In genomic region chr6:49530141-49530775, GRCh38 we compare ENCODE assay signal across 16 cellular contexts. TPM values are rescaled to one million over a fixed set of nuclear protein-coding genes. Genes with fewer than 3 reads are reported as not detected.
DNase-seq lines count a peak whose midpoint lies in the region; ATAC-seq and TF ChIP-seq lines count a peak whose summit lies in the region.
"Had no signal": no experiment of that assay in that cellular context is flagged by ENCODE, and none has a peak within 500 bp of the region (broad histone marks: within the 10 kb centered on the region; RNA-seq: fewer than 3 reads in every experiment).

No MANE protein-coding gene starts in this region.

- no peak overlapping the region for H3K27ac Mint-ChIP-seq in activated naive CD8-positive, alpha-beta T cell treated with anti-CD3 and anti-CD28 coated beads, Interleukin-2, amount 50 U/mL, for 24 hours
- H3K27ac Mint-ChIP-seq in activated naive CD8-positive, alpha-beta T cell treated with anti-CD3 and anti-CD28 coated beads for 36 hours = no peak overlapping the region
- H3K27ac Mint-ChIP-seq in WTC11 = no peak overlapping the region
- H3K27ac Mint-ChIP-seq: CD8-positive, alpha-beta memory T cell had no signal

- ATAC-seq in activated naive CD8-positive, alpha-beta T cell treated with anti-CD3 and anti-CD28 coated beads, Interleukin-2, amount 50 U/mL, for 24 hours = peak; percentile 66
- ATAC-seq in WTC11 = peak; percentile 43; the same call in 1 of the 2 replicates
- peak; percentile 82 for ATAC-seq in foreskin keratinocyte

- peaks cover 9% of the 10 kb centered on the region for H3K27me3 Mint-ChIP-seq in activated naive CD8-positive, alpha-beta T cell treated with anti-CD3 and anti-CD28 coated beads, Interleukin-2, amount 50 U/mL, for 24 hours
- peaks cover 15% of the 10 kb centered on the region for H3K27me3 Mint-ChIP-seq in activated naive CD8-positive, alpha-beta T cell treated with anti-CD3 and anti-CD28 coated beads for 36 hours
- no peaks in the 10 kb centered on the region for H3K27me3 Mint-ChIP-seq in WTC11 (ENCODE audit: low read depth)

- H3K27me3 ChIP-seq in foreskin keratinocyte = no peaks in the 10 kb centered on the region
- H3K27me3 ChIP-seq: BLaER1 had no signal

- no peaks in the 10 kb centered on the region for H3K4me1 Mint-ChIP-seq in activated naive CD8-positive, alpha-beta T cell treated with anti-CD3 and anti-CD28 coated beads, Interleukin-2, amount 50 U/mL, for 24 hours
- H3K4me1 Mint-ChIP-seq in activated naive CD8-positive, alpha-beta T cell treated with anti-CD3 and anti-CD28 coated beads for 36 hours = no peaks in the 10 kb centered on the region
- peaks cover 11% of the 10 kb centered on the region for H3K4me1 Mint-ChIP-seq in WTC11

- POLR2A ChIA-PET in WTC11 (lab: Charles Lee) (no interaction called here), HEK293T (lab: Yijun Ruan, JAX) (no interaction called here)

- TF ChIP-seq CTCF in WTC11 (IDR thresholded peaks at IDR 0.05) = no peak
- no peak for TF ChIP-seq CTCF in foreskin keratinocyte (conservative IDR thresholded peaks at IDR 0.05)

- no peaks in the 10 kb centered on the region for H3K36me3 Mint-ChIP-seq in activated naive CD8-positive, alpha-beta T cell treated with anti-CD3 and anti-CD28 coated beads, Interleukin-2, amount 50 U/mL, for 24 hours (ENCODE audit: low read depth)
- H3K36me3 Mint-ChIP-seq in activated naive CD8-positive, alpha-beta T cell treated with anti-CD3 and anti-CD28 coated beads for 36 hours = no peaks in the 10 kb centered on the region
- H3K36me3 Mint-ChIP-seq in WTC11 = no peaks in the 10 kb centered on the region
- H3K36me3 Mint-ChIP-seq: CD8-positive, alpha-beta memory T cell had no signal

- H3K4me3 Mint-ChIP-seq in activated naive CD8-positive, alpha-beta T cell treated with anti-CD3 and anti-CD28 coated beads, Interleukin-2, amount 50 U/mL, for 24 hours = no peak overlapping the region
- H3K4me3 Mint-ChIP-seq in activated naive CD8-positive, alpha-beta T cell treated with anti-CD3 and anti-CD28 coated beads for 36 hours = no peak overlapping the region
- no peak overlapping the region for H3K4me3 Mint-ChIP-seq in WTC11
- H3K4me3 Mint-ChIP-seq: CD8-positive, alpha-beta memory T cell had no signal

- H3K4me1 ChIP-seq in foreskin keratinocyte = peaks cover 6% of the 10 kb centered on the region
- H3K4me1 ChIP-seq: BLaER1, Caco-2 had no signal

- no peak for DNase-seq in activated naive CD8-positive, alpha-beta T cell treated with anti-CD3 and anti-CD28 coated beads, Interleukin-2, amount 50 U/mL, for 24 hours
- no peak for DNase-seq in activated naive CD8-positive, alpha-beta T cell treated with anti-CD3 and anti-CD28 coated beads for 36 hours
- peak; percentile 60 for DNase-seq in NCI-H69 (lab: John Stamatoyannopoulos, UW)
- DNase-seq in WTC11 (ENCODE audit: low spot score) = no peak
- peak in 1 of 2 donors; percentile 54 for DNase-seq in foreskin keratinocyte
- no peak for DNase-seq in activated naive CD4-positive, alpha-beta T cell (lab: John Stamatoyannopoulos, UW)
- DNase-seq in NK-92 treated with Interleukin-12 subunit alpha and Interleukin-12 subunit beta, amount 100 ng/mL, for 24 hours (lab: John Stamatoyannopoulos, UW) = no peak
- DNase-seq in HEK293T (ENCODE audit: extremely low spot score) = no peak
- DNase-seq: AML-193; Caco-2; CD8-positive, alpha-beta memory T cell; DND-41; GF-D8; H7 had no signal

- no peak overlapping the region for H3K27ac ChIP-seq in foreskin keratinocyte
- H3K27ac ChIP-seq: 22Rv1, BLaER1 had no signal

- CTCF ChIA-PET in WTC11 (lab: Charles Lee) = interaction anchor here (3.9 kb wide), 1 partner anchor 77 kb away, joined by 33 read pairs; no protein-coding TSS in a partner anchor
- CTCF ChIA-PET in HEK293T (lab: Yijun Ruan, JAX) = interaction anchor here (0.8 kb wide), 1 partner anchor 78 kb away, joined by 3 read pairs; no protein-coding TSS in a partner anchor

- H3K9me3 Mint-ChIP-seq in activated naive CD8-positive, alpha-beta T cell treated with anti-CD3 and anti-CD28 coated beads, Interleukin-2, amount 50 U/mL, for 24 hours = no peaks in the 10 kb centered on the region
- H3K9me3 Mint-ChIP-seq in activated naive CD8-positive, alpha-beta T cell treated with anti-CD3 and anti-CD28 coated beads for 36 hours = no peaks in the 10 kb centered on the region
- peaks cover 6% of the 10 kb centered on the region; the same call in 1 of the 2 replicates for H3K9me3 Mint-ChIP-seq in WTC11

TF ChIP-seq in WTC11, 78 proteins besides CTCF, POLR2A, EP300 and RAD21 (continues in another document):
- TF ChIP-seq ZBTB21 (CRISPR knock-in tag; IDR thresholded peaks at IDR 0.05; ENCODE audit: borderline replicate concordance) (no peak), USF1 (CRISPR knock-in tag; IDR thresholded peaks at IDR 0.05) (no peak), NFE2L1 (CRISPR knock-in tag; IDR thresholded peaks at IDR 0.05) (no peak), FOXP4 (CRISPR knock-in tag; IDR thresholded peaks at IDR 0.05) (no peak), CBFB (CRISPR knock-in tag; IDR thresholded peaks at IDR 0.05; ENCODE audit: low read depth) (no peak), SP1 (CRISPR knock-in tag; conservative IDR thresholded peaks at IDR 0.05) (no peak), ATF1 (CRISPR knock-in tag; IDR thresholded peaks at IDR 0.05) (no peak), TEAD4 (CRISPR knock-in tag; IDR thresholded peaks at IDR 0.05) (no peak)

TF ChIP-seq in HEK293T, 16 proteins besides CTCF, POLR2A, EP300 and RAD21:
- TF ChIP-seq ELF4 (IDR thresholded peaks at IDR 0.05) (no peak), FOXA1 (IDR thresholded peaks at IDR 0.05) (no peak), SUZ12 (IDR thresholded peaks at IDR 0.05) (no peak), NFRKB (IDR thresholded peaks at IDR 0.05) (no peak), FOXM1 (IDR thresholded peaks at IDR 0.05; ENCODE audit: borderline replicate concordance) (no peak), BHLHE40 (IDR thresholded peaks at IDR 0.05; ENCODE audit: borderline replicate concordance) (no peak), LEF1 (IDR thresholded peaks at IDR 0.05; ENCODE audit: borderline replicate concordance) (no peak), HDGF (IDR thresholded peaks at IDR 0.05; ENCODE audit: borderline replicate concordance) (no peak), CTBP1 (IDR thresholded peaks at IDR 0.05; ENCODE audit: borderline replicate concordance) (no peak), SP1 (IDR thresholded peaks at IDR 0.05) (no peak), L3MBTL2 (conservative IDR thresholded peaks at IDR 0.05) (no peak), ARNT (IDR thresholded peaks at IDR 0.05) (no peak), FOXK2 (IDR thresholded peaks at IDR 0.05) (no peak), TARDBP (IDR thresholded peaks at IDR 0.05) (no peak), ZNF384 (IDR thresholded peaks at IDR 0.05) (no peak)
- TF ChIP-seq, protein P1, sequence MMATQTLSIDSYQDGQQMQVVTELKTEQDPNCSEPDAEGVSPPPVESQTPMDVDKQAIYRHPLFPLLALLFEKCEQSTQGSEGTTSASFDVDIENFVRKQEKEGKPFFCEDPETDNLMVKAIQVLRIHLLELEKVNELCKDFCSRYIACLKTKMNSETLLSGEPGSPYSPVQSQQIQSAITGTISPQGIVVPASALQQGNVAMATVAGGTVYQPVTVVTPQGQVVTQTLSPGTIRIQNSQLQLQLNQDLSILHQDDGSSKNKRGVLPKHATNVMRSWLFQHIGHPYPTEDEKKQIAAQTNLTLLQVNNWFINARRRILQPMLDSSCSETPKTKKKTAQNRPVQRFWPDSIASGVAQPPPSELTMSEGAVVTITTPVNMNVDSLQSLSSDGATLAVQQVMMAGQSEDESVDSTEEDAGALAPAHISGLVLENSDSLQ (IDR thresholded peaks at IDR 0.05) = no peak
TF ChIP-seq in HEK293T: peak in this region for 0.

RNA-seq across cellular contexts. Expression of gene C6orf141, which starts 20.2 kb away (rescaled TPM):
- under 1 TPM; 0.28 to 0.33 TPM for total RNA-seq in activated naive CD8-positive, alpha-beta T cell treated with anti-CD3 and anti-CD28 coated beads for 36 hours
- total RNA-seq in WTC11 (2021) (6.5 to 14.4 TPM (median 8.2 TPM) in 3 replicates), foreskin keratinocyte (19.8 and 21.2 TPM in 2 replicates)
- polyA plus RNA-seq in foreskin keratinocyte = 10.2 and 13.8 TPM in 2 replicates
- total RNA-seq: CD8-positive, alpha-beta memory T cell had no signal
- polyA plus RNA-seq: CD8-positive, alpha-beta memory T cell had no signal

RNA-seq across cellular contexts. Expression of gene GLYATL3, which starts 30.5 kb away (rescaled TPM):
- total RNA-seq in activated naive CD8-positive, alpha-beta T cell treated with anti-CD3 and anti-CD28 coated beads for 36 hours = not detected
- total RNA-seq in WTC11 (2021) (not detected in 3 replicates), foreskin keratinocyte (not detected in 2 replicates)
- polyA plus RNA-seq in foreskin keratinocyte = not detected in 2 replicates
- total RNA-seq: Caco-2; CD8-positive, alpha-beta memory T cell; H7 had no signal
- polyA plus RNA-seq: CD8-positive, alpha-beta memory T cell had no signal
